ENCODE assay signal across 9 cellular contexts in the genomic region with DNA sequence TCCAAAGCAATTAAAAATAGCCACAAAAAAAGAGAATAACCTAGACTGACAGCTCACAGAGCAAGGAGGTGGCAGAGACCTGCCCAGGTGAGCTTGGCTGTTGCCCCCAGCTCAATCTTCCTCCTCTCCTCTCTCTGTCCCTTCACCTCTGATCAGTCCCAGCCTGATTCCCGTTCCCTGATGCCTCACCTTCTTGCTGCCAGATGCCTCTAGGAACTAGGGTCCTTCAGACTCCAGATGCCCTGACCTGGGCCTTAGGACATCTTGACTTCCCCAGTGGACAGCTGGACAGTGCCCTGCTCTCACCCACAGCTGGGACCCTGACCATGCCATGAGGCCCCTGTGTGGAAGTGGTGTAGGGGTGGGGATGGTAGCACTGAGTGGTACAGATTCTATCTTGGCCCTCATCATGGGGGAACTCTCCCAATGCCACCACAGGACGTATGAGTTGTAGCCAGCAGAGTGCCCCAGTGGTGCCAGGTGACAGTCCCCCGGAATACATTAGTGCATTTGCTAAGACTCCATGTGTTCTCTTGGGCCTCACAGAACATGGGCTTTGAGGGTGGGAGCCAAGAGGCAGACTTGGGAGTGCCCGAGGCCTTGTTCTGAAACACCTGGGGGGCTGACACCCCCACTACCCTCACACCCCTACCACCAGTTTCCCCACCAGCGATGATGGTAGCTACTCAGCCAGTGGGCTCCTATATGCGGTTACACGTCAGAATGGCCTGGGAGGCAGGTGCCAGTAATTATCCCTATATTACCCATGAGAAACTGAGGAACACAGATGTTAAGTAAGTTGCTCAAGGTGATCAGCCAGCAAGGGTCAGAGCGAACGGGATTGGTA. TPM values are rescaled to one million over a fixed set of nuclear protein-coding genes. Genes with fewer than 3 reads are reported as not detected.
DNase-seq lines count a peak whose midpoint lies in the region; ATAC-seq and TF ChIP-seq lines count a peak whose summit lies in the region.
"Had no signal": no experiment of that assay in that cellular context is flagged by ENCODE, and none has a peak within 500 bp of the region (broad histone marks: within the 10 kb centered on the region; RNA-seq: fewer than 3 reads in every experiment).

No MANE protein-coding gene starts in this region.

- TF ChIP-seq POLR2A in transverse colon (IDR thresholded peaks at IDR 0.05), result peak; percentile 10

- DNase-seq in WTC11 (ENCODE audit: low spot score), result no peak
- no peak for DNase-seq in transverse colon
- no peak for DNase-seq in left lobe of liver (ENCODE audit: low spot score)
- no peak for DNase-seq in stimulated activated CD4-positive, alpha-beta T cell treated with anti-CD3 and anti-CD28 coated beads, Interleukin-1b, Interleukin-23, amount 100 ng/mL, for 48 hours
- DNase-seq: NCI-H526, T-helper 9 cell had no signal

- H3K4me1 Mint-ChIP-seq in WTC11 (peaks cover 69% of the 10 kb centered on the region), nephron (peaks cover 67% of the 10 kb centered on the region)

- no peak overlapping the region for H3K27ac Mint-ChIP-seq in WTC11
- peak overlapping the region; percentile 83 to 94 (median 89) for H3K27ac Mint-ChIP-seq in nephron

- POLR2A ChIA-PET in WTC11 (lab: Charles Lee), result no interaction called here

- H3K27ac ChIP-seq in esophagus (ENCODE audit: low read depth in 2 of 2, low read length in 1 of 2) (peak overlapping the region in 1 of 2 donors; percentile 89), transverse colon (peak overlapping the region; percentile 87 to 95 (median 87))

- no peaks in the 10 kb centered on the region for H3K9me3 ChIP-seq in esophagus (ENCODE audit: control insufficient read depth in 2 of 2, insufficient read depth in 1 of 2, low read depth in 1 of 2, low read length in 1 of 2)
- no peaks in the 10 kb centered on the region for H3K9me3 ChIP-seq in transverse colon

- no peak for TF ChIP-seq EP300 in transverse colon (IDR thresholded peaks at IDR 0.05; ENCODE audit: low read depth)

- no peak for TF ChIP-seq CTCF in WTC11 (IDR thresholded peaks at IDR 0.05)
- TF ChIP-seq CTCF in nephron (IDR thresholded peaks at IDR 0.05; ENCODE audit: unreplicated experiment in 3 of 3), result no peak
- no peak for TF ChIP-seq CTCF in transverse colon (IDR thresholded peaks at IDR 0.05)

- H3K36me3 Mint-ChIP-seq in WTC11, result peaks cover 6% of the 10 kb centered on the region
- peaks cover 10% of the 10 kb centered on the region for H3K36me3 Mint-ChIP-seq in nephron (ENCODE audit: low read depth)

- H3K4me3 ChIP-seq in esophagus (ENCODE audit: low read depth in 1 of 2, low read length in 2 of 2) (peak overlapping the region; percentile 36 to 59), transverse colon (peak overlapping the region; percentile 30 to 59 (median 50))

- H3K27me3 Mint-ChIP-seq in WTC11 (ENCODE audit: low read depth), result peaks cover 12% of the 10 kb centered on the region
- H3K27me3 Mint-ChIP-seq in nephron (ENCODE audit: low read depth), result no peaks in the 10 kb centered on the region

- no peak for ATAC-seq in WTC11
- no peak for ATAC-seq in left lobe of liver
- ATAC-seq in HG03354 (IDR thresholded peaks at IDR 0.05; ENCODE audit: poor library complexity, severe bottlenecking, unreplicated experiment), result no peak

- in situ Hi-C loops in transverse colon (cut with MboI; ENCODE audit: low pct_ligation_motif_present in 1 of 4, low pct_unique_long_range_greater_than_20kb in 1 of 4, low sequenced_read_pairs in 3 of 4), result no loop called here

- H3K9me3 Mint-ChIP-seq in WTC11 (no peaks in the 10 kb centered on the region), nephron (no peaks in the 10 kb centered on the region)

- H3K4me1 ChIP-seq in esophagus (ENCODE audit: control insufficient read depth in 2 of 2, insufficient read depth in 2 of 2, low read length in 1 of 2) (peaks cover 24 to 27% of the 10 kb centered on the region in 2 donors), transverse colon (peaks cover 28 to 69% (median 63%) of the 10 kb centered on the region in 4 donors)

- 72 to 77% methylated on average over 9 of the region's 9 CpGs for WGBS in esophagus, 2 donors
- WGBS in transverse colon (ENCODE audit: low coverage in 1 of 2), 2 donors, result 91% methylated on average over 9 of the region's 9 CpGs; no CpG with 5 or more reads in 1 of the 2 donors

- no peaks in the 10 kb centered on the region for H3K27me3 ChIP-seq in esophagus (ENCODE audit: control insufficient read depth in 1 of 2, insufficient read depth in 2 of 2, low read length in 2 of 2)
- H3K27me3 ChIP-seq in transverse colon, result no peaks in the 10 kb centered on the region

- CTCF ChIA-PET in WTC11 (lab: Charles Lee), result interaction anchor here (0.9 to 2.3 kb wide), 7 partner anchors 11 to 98 kb away, joined by 5 to 38 read pairs (median 10); a partner anchor contains a TSS

- intact Hi-C loops in transverse colon (cut with DNase I; ENCODE audit: low total_unique reads), result no loop called here

- H3K4me3 Mint-ChIP-seq in WTC11 (peak overlapping the region; percentile 8; the same call in 1 of the 2 replicates), nephron (peak overlapping the region; percentile 63 to 79 (median 69))

- H3K36me3 ChIP-seq in esophagus (ENCODE audit: control insufficient read depth in 2 of 2, insufficient read depth in 2 of 2, low read length in 1 of 2), result peaks cover 0 to 5% of the 10 kb centered on the region in 2 donors
- no peaks in the 10 kb centered on the region for H3K36me3 ChIP-seq in transverse colon

TF ChIP-seq in WTC11, 78 proteins besides CTCF, POLR2A, EP300 and RAD21:
- TF ChIP-seq, protein P1, sequence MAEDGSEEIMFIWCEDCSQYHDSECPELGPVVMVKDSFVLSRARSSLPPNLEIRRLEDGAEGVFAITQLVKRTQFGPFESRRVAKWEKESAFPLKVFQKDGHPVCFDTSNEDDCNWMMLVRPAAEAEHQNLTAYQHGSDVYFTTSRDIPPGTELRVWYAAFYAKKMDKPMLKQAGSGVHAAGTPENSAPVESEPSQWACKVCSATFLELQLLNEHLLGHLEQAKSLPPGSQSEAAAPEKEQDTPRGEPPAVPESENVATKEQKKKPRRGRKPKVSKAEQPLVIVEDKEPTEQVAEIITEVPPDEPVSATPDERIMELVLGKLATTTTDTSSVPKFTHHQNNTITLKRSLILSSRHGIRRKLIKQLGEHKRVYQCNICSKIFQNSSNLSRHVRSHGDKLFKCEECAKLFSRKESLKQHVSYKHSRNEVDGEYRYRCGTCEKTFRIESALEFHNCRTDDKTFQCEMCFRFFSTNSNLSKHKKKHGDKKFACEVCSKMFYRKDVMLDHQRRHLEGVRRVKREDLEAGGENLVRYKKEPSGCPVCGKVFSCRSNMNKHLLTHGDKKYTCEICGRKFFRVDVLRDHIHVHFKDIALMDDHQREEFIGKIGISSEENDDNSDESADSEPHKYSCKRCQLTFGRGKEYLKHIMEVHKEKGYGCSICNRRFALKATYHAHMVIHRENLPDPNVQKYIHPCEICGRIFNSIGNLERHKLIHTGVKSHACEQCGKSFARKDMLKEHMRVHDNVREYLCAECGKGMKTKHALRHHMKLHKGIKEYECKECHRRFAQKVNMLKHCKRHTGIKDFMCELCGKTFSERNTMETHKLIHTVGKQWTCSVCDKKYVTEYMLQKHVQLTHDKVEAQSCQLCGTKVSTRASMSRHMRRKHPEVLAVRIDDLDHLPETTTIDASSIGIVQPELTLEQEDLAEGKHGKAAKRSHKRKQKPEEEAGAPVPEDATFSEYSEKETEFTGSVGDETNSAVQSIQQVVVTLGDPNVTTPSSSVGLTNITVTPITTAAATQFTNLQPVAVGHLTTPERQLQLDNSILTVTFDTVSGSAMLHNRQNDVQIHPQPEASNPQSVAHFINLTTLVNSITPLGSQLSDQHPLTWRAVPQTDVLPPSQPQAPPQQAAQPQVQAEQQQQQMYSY (CRISPR knock-in tag; IDR thresholded peaks at IDR 0.05), result no peak
- TF ChIP-seq GABPB1 (CRISPR knock-in tag; IDR thresholded peaks at IDR 0.05), result peak; percentile 81; the same call in 1 of the 2 replicates
- TF ChIP-seq ZNF263 (CRISPR knock-in tag; IDR thresholded peaks at IDR 0.05; ENCODE audit: low read depth), result no peak

RNA-seq across cellular contexts. Expression of a gene that starts 2.0 kb away (rescaled TPM):
- 1.6 to 2.1 TPM (median 1.6 TPM) in 3 replicates for total RNA-seq in WTC11 (2021)
- 10 to 100 TPM in 1 of 2 donors, 1 to 10 TPM in 1; 7.7 to 29.0 TPM for polyA plus RNA-seq in esophagus
- total RNA-seq in transverse colon, result 100 to 1,000 TPM in 2 of 4 donors, 10 to 100 TPM in 2; 14.6 to 109 (median 76.6) TPM
- total RNA-seq in left lobe of liver, result 6.8 TPM

RNA-seq across cellular contexts. Expression of a gene that starts 17.0 kb away (rescaled TPM):
- total RNA-seq in WTC11 (2021) (15.7 to 16.7 TPM (median 16.2 TPM) in 3 replicates), transverse colon (10 to 100 TPM; 26.8 to 37.8 (median 27.5) TPM), left lobe of liver (25.0 TPM)
- 1 to 10 TPM; 3.6 to 3.7 TPM for polyA plus RNA-seq in esophagus

RNA-seq across cellular contexts. Expression of a gene that starts 24.1 kb away (rescaled TPM):
- total RNA-seq in WTC11 (2021), result 31.0 to 36.8 TPM (median 35.9 TPM) in 3 replicates
- 1 to 10 TPM; 4.6 to 5.4 TPM for polyA plus RNA-seq in esophagus
- 10 to 100 TPM in 1 of 4 donors, 1 to 10 TPM in 3; 4.6 to 14.3 (median 9.5) TPM for total RNA-seq in transverse colon
- total RNA-seq in left lobe of liver, result 12.9 TPM
